ENCODE assay signal across 8 cellular contexts in genomic region chr6:129709909-129710721, GRCh38. TPM values are rescaled to one million over a fixed set of nuclear protein-coding genes. Genes with fewer than 3 reads are reported as not detected.
DNase-seq lines count a peak whose midpoint lies in the region; ATAC-seq and TF ChIP-seq lines count a peak whose summit lies in the region.

Gene ARHGAP18 (minus strand): TSS chr6:129710177. CDS start chr6:129710136, 41 bp downstream.

- peak; percentile 71 for DNase-seq in AG04450 (ENCODE audit: low read depth, low spot score)
- peak; percentile 84 for DNase-seq in NCI-H748 (lab: John Stamatoyannopoulos, UW; ENCODE audit: unreplicated experiment)
- DNase-seq in activated CD4-positive, alpha-beta memory T cell treated with anti-CD3 and anti-CD28 coated beads, Interleukin-2, amount 10 ng/mL, durations not matched to agents 7 days and 5 days = peak; percentile 82
- DNase-seq in effector CD4-positive, alpha-beta T cell = peak; percentile 60
- DNase-seq in lung microvascular endothelial cell (ENCODE audit: low read depth in 2 of 2) = peak; percentile 93 to 96
- peak; percentile 51 to 73 (median 52) for DNase-seq in stimulated activated CD4-positive, alpha-beta T cell treated with anti-CD3 and anti-CD28 coated beads, TNF-alpha, amount 100 ng/mL, for 48 hours (ENCODE audit: low read depth in 3 of 3)

- no peaks in the 10 kb centered on the region for H3K9me3 Mint-ChIP-seq in activated CD4-positive, alpha-beta memory T cell treated with anti-CD3 and anti-CD28 coated beads, Interleukin-2, amount 10 ng/mL, durations not matched to agents 7 days and 5 days

- no peaks in the 10 kb centered on the region for H3K9me3 ChIP-seq in AG04450 (ENCODE audit: control insufficient read depth, insufficient read depth, low read length)

- H3K27me3 Mint-ChIP-seq in activated CD4-positive, alpha-beta memory T cell treated with anti-CD3 and anti-CD28 coated beads, Interleukin-2, amount 10 ng/mL, durations not matched to agents 7 days and 5 days = no peaks in the 10 kb centered on the region

- POLR2A ChIA-PET in AG04450 (lab: Yijun Ruan, JAX) = interaction anchor here (0.6 to 2.3 kb wide), 7 partner anchors 9 to 1101 kb away, joined by 3 to 16 read pairs (median 5); no protein-coding TSS in a partner anchor
- POLR2A ChIA-PET in activated CD4-positive, alpha-beta memory T cell treated with anti-CD3 and anti-CD28 coated beads, Interleukin-2, amount 10 ng/mL, durations not matched to agents 7 days and 5 days (lab: Charles Lee) = interaction anchor here (0.8 to 4.5 kb wide), 8 partner anchors 10 to 220 kb away, joined by 3 to 32 read pairs (median 4); no protein-coding TSS in a partner anchor

- CTCF ChIA-PET in AG04450 (lab: Charles Lee) = interaction anchor here (0.6 to 1.1 kb wide), 3 partner anchors 109 to 380 kb away, joined by 3 read pairs; no protein-coding TSS in a partner anchor
- CTCF ChIA-PET in activated CD4-positive, alpha-beta memory T cell treated with anti-CD3 and anti-CD28 coated beads, Interleukin-2, amount 10 ng/mL, durations not matched to agents 7 days and 5 days (lab: Charles Lee) = interaction anchor here (0.8 to 4.8 kb wide), 11 partner anchors 9 to 311 kb away, joined by 3 to 27 read pairs (median 4); no protein-coding TSS in a partner anchor

- H3K27ac ChIP-seq in AG04450 (ENCODE audit: low read depth, low read length) = peak within 1 kb of the TSS; percentile 63

- no peaks in the 10 kb centered on the region for H3K27me3 ChIP-seq in AG04450 (ENCODE audit: control insufficient read depth, insufficient read depth, low read length)

- H3K4me1 Mint-ChIP-seq in activated CD4-positive, alpha-beta memory T cell treated with anti-CD3 and anti-CD28 coated beads, Interleukin-2, amount 10 ng/mL, durations not matched to agents 7 days and 5 days = peaks cover 56% of the 10 kb centered on the region

- peak within 1 kb of the TSS; percentile 80 for H3K4me3 ChIP-seq in AG04450 (ENCODE audit: low read depth, low read length)

- peak within 1 kb of the TSS; percentile 95 for H3K4me3 Mint-ChIP-seq in activated CD4-positive, alpha-beta memory T cell treated with anti-CD3 and anti-CD28 coated beads, Interleukin-2, amount 10 ng/mL, durations not matched to agents 7 days and 5 days

- peaks cover 21% of the 10 kb centered on the region for H3K36me3 Mint-ChIP-seq in activated CD4-positive, alpha-beta memory T cell treated with anti-CD3 and anti-CD28 coated beads, Interleukin-2, amount 10 ng/mL, durations not matched to agents 7 days and 5 days (ENCODE audit: low read depth)

- TF ChIP-seq CTCF in AG04450 (IDR thresholded peaks at IDR 0.05; ENCODE audit: low read depth, low read length) = no peak

- ATAC-seq in GM18867 (IDR thresholded peaks at IDR 0.05; ENCODE audit: unreplicated experiment) = peak; percentile 95
- peak; percentile 90 for ATAC-seq in HG03097 (IDR thresholded peaks at IDR 0.05; ENCODE audit: low FRiP score, unreplicated experiment)

- H3K27ac Mint-ChIP-seq in activated CD4-positive, alpha-beta memory T cell treated with anti-CD3 and anti-CD28 coated beads, Interleukin-2, amount 10 ng/mL, durations not matched to agents 7 days and 5 days = peak within 1 kb of the TSS; percentile 69

RNA-seq across cellular contexts. Expression of gene ARHGAP18, which starts in this region (rescaled TPM):
- polyA plus RNA-seq in AG04450 (2011; rRNA removed) = 11.0 and 13.9 TPM in 2 replicates
- polyA minus RNA-seq in AG04450 (2011; rRNA and poly(A)+ RNA removed) = 17.0 and 18.2 TPM in 2 replicates
- 10 to 100 TPM; 14.8 to 18.0 TPM for total RNA-seq in activated CD4-positive, alpha-beta memory T cell treated with anti-CD3 and anti-CD28 coated beads, Interleukin-2, amount 10 ng/mL, durations not matched to agents 7 days and 5 days
- total RNA-seq in lung microvascular endothelial cell = 27.6 and 54.7 TPM in 2 replicates

Comparison
In these comparisons a context has a peak if more than half of its experiments do, and no peak if none do; other contexts are left out.
1. Peak in every context shown above with its lines: DNase-seq, ATAC-seq, H3K4me3 ChIP-seq and H3K27ac ChIP-seq.